ENCODE assay signal across 13 cellular contexts in genomic region chr10:133445751-133446708, GRCh38. TPM values are rescaled to one million over a fixed set of nuclear protein-coding genes. Genes with fewer than 3 reads are reported as not detected.
"Had no signal": no experiment of that assay in that cellular context is flagged by ENCODE, and none has a peak within 500 bp of the region (broad histone marks: within the 10 kb centered on the region; RNA-seq: fewer than 3 reads in every experiment).

No MANE protein-coding gene starts in this region.

- H3K36me3 ChIP-seq: ascending aorta, SJCRH30 had no signal

- ATAC-seq: mucosa of descending colon had no signal

- H3K9me3 ChIP-seq: SJCRH30 had no signal

- DNase-seq: activated CD4-positive, alpha-beta memory T cell treated with anti-CD3 and anti-CD28 coated beads, Interleukin-2, amount 10 ng/mL, durations not matched to agents 7 days and 5 days; hippocampal formation; mammary epithelial cell; SJCRH30; substantia nigra; SW 1271; T-helper 9 cell; trophoblast cell had no signal

- H3K27me3 ChIP-seq: ascending aorta, SJCRH30 had no signal

- H3K27ac ChIP-seq: ascending aorta, SJCRH30 had no signal

- H3K4me3 ChIP-seq: ascending aorta, mucosa of descending colon, SJCRH30 had no signal

- H3K4me1 ChIP-seq: ascending aorta, SJCRH30 had no signal

RNA-seq across cellular contexts. Expression of gene SPRN, which starts 21.6 kb away (rescaled TPM):
- total RNA-seq: activated CD4-positive, alpha-beta memory T cell treated with anti-CD3 and anti-CD28 coated beads, Interleukin-2, amount 10 ng/mL, durations not matched to agents 7 days and 5 days; ascending aorta; bronchial epithelial cell; omental fat pad; SJCRH30 had no signal
- polyA plus RNA-seq: endothelial cell of umbilical vein had no signal
